In the genomic region with DNA sequence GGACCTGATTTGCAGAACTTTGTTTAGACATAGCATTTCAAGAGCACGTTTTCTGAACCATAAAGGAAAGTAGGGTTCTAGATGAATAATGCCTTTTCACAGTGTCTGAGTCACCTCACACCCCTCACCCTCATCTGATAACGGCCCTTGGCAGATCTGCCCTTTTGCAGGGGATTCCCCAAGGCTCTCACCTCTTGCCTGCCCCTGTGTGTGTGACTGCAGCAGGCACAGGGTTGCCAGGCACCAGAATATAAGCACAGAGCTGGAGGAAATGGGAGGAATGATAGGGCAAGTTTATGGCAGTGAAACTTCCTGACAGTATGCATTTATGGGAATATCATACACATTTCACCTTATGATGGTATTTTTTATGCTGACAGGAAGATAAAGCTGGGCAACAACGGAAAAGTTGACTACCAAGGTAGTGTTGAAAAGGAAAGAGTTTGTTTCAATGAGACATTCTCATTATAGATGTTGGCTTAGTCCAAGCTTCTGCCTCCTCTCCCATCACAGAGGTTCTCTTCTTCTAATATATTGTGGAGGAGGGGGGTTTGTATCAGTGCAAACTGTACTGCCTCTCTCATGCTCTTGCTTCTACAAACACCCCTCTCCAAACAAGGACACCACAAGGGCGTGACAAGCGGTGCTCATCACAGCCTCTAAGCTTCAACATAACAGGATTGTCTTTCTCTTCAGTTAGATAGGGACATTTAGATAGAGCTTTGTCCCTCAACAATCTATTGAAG, we compare ENCODE assay signal across 8 cellular contexts.
A peak's percentile ranks its signal among the peaks of the same experiment; 100 is the strongest.
DNase-seq lines count a peak whose midpoint lies in the region; ATAC-seq and TF ChIP-seq lines count a peak whose summit lies in the region.

No MANE protein-coding gene starts in this region.

- no peaks in the 10 kb centered on the region for H3K9me3 Mint-ChIP-seq in activated CD8-positive, alpha-beta T cell treated with anti-CD3 and anti-CD28 coated beads, Interleukin-2, amount 10 ng/mL, durations not matched to agents 7 days and 5 days (ENCODE audit: insufficient read depth)
- peaks cover 0 to 2% (median 0%) of the 10 kb centered on the region in 7 donors for H3K9me3 Mint-ChIP-seq in CD14-positive monocyte

- CTCF ChIA-PET in activated CD8-positive, alpha-beta T cell treated with anti-CD3 and anti-CD28 coated beads, Interleukin-2, amount 10 ng/mL, durations not matched to agents 7 days and 5 days (lab: Charles Lee): interaction anchor here (0.8 to 8.8 kb wide), 12 partner anchors 10 to 458 kb away, joined by 3 to 170 read pairs (median 5); no protein-coding TSS in a partner anchor

- intact Hi-C loops in left cardiac atrium (cut with DNase I): loop anchor here in 1 of 2 donors (5.0 kb wide), 1 partner anchor 111 kb away; no protein-coding TSS in a partner anchor
- intact Hi-C loops in cardiac septum (cut with DNase I): loop anchor here (5.0 kb wide), 2 partner anchors 79 to 456 kb away; no protein-coding TSS in a partner anchor
- intact Hi-C loops in CD14-positive monocyte (cut with micrococcal nuclease): loop anchor here (10.0 kb wide), 2 partner anchors 77 to 103 kb away; a partner anchor contains a TSS

- H3K4me2 ChIP-seq in hepatocyte: no peak overlapping the region

- WGBS in hepatocyte (ENCODE audit: low lambda C conversion rate, missing lambda C conversion rate): 47% methylated on average over 5 of the region's 5 CpGs

- H3K9me2 ChIP-seq in hepatocyte (replicated peaks; ENCODE audit: insufficient read depth): no peaks in the 10 kb centered on the region

- no peaks in the 10 kb centered on the region for H3K36me3 Mint-ChIP-seq in activated CD8-positive, alpha-beta T cell treated with anti-CD3 and anti-CD28 coated beads, Interleukin-2, amount 10 ng/mL, durations not matched to agents 7 days and 5 days (ENCODE audit: low read depth)
- H3K36me3 Mint-ChIP-seq in CD14-positive monocyte: no peaks in the 10 kb centered on the region

- no peaks in the 10 kb centered on the region for H3K79me2 ChIP-seq in hepatocyte

- H3K27me3 Mint-ChIP-seq in activated CD8-positive, alpha-beta T cell treated with anti-CD3 and anti-CD28 coated beads, Interleukin-2, amount 10 ng/mL, durations not matched to agents 7 days and 5 days (ENCODE audit: low read depth): no peaks in the 10 kb centered on the region
- H3K27me3 Mint-ChIP-seq in CD14-positive monocyte (ENCODE audit: low read depth in 3 of 3): peaks cover 0 to 4% (median 1%) of the 10 kb centered on the region in 3 donors

- peak; percentile 53 to 66 for ATAC-seq in left cardiac atrium
- ATAC-seq in activated CD8-positive, alpha-beta T cell treated with anti-CD3 and anti-CD28 coated beads, Interleukin-2, amount 10 ng/mL, durations not matched to agents 7 days and 5 days: peak; percentile 82

- H3K36me3 ChIP-seq in hepatocyte (replicated peaks; ENCODE audit: insufficient read depth, low read depth): no peaks in the 10 kb centered on the region

- no peaks in the 10 kb centered on the region for H3K27me3 ChIP-seq in hepatocyte

- H3K4me3 ChIP-seq in hepatocyte: no peak overlapping the region

- POLR2A ChIA-PET in activated CD8-positive, alpha-beta T cell treated with anti-CD3 and anti-CD28 coated beads, Interleukin-2, amount 10 ng/mL, durations not matched to agents 7 days and 5 days (lab: Charles Lee): interaction anchor here (0.6 to 6.3 kb wide), 14 partner anchors 15 to 596 kb away, joined by 3 to 60 read pairs (median 4); a partner anchor contains a TSS

- H3K4me1 ChIP-seq in hepatocyte (ENCODE audit: insufficient read depth): peaks cover 6% of the 10 kb centered on the region

- no peak overlapping the region for H2AFZ ChIP-seq in hepatocyte

- peaks cover 89% of the 10 kb centered on the region for H3K4me1 Mint-ChIP-seq in activated CD8-positive, alpha-beta T cell treated with anti-CD3 and anti-CD28 coated beads, Interleukin-2, amount 10 ng/mL, durations not matched to agents 7 days and 5 days (ENCODE audit: low read depth)
- H3K4me1 Mint-ChIP-seq in CD14-positive monocyte: peaks cover 3% of the 10 kb centered on the region

- H3K27ac ChIP-seq in hepatocyte: no peak overlapping the region

- DNase-seq in left cardiac atrium (no peak), cardiac septum (ENCODE audit: low spot score) (no peak), hepatocyte (ENCODE audit: low spot score) (peak; percentile 59), NCI-H446 treated with DMSO at 0.1 percent for 48 hours (lab: John Stamatoyannopoulos, UW) (no peak), occipital lobe (lab: John Stamatoyannopoulos, UW) (no peak), CD14-positive monocyte (ENCODE audit: low spot score) (no peak)
- peak; percentile 72 for DNase-seq in activated CD8-positive, alpha-beta T cell treated with anti-CD3 and anti-CD28 coated beads, Interleukin-2, amount 10 ng/mL, durations not matched to agents 7 days and 5 days
- peak; percentile 8 to 57 (median 29) for DNase-seq in stimulated activated naive CD4-positive, alpha-beta T cell (lab: John Stamatoyannopoulos, UW)

- H4K20me1 ChIP-seq in hepatocyte (ENCODE audit: insufficient read depth, poor library complexity, severe bottlenecking): no peaks in the 10 kb centered on the region

- TF ChIP-seq CTCF in hepatocyte (IDR thresholded peaks at IDR 0.05; ENCODE audit: poor library complexity) (no peak), CD14-positive monocyte (IDR thresholded peaks at IDR 0.05) (no peak)

- H3K9me3 ChIP-seq in hepatocyte (ENCODE audit: low read depth): no peaks in the 10 kb centered on the region

- H3K27ac Mint-ChIP-seq in activated CD8-positive, alpha-beta T cell treated with anti-CD3 and anti-CD28 coated beads, Interleukin-2, amount 10 ng/mL, durations not matched to agents 7 days and 5 days: peak overlapping the region; percentile 76
- no peak overlapping the region for H3K27ac Mint-ChIP-seq in CD14-positive monocyte

- H3K4me3 Mint-ChIP-seq in activated CD8-positive, alpha-beta T cell treated with anti-CD3 and anti-CD28 coated beads, Interleukin-2, amount 10 ng/mL, durations not matched to agents 7 days and 5 days: no peak overlapping the region
- no peak overlapping the region for H3K4me3 Mint-ChIP-seq in CD14-positive monocyte

Comparison
In these comparisons a context has a peak if more than half of its experiments do, and no peak if none do; other contexts are left out.
1. DNase-seq: peak in activated CD8-positive, alpha-beta T cell treated with anti-CD3 and anti-CD28 coated beads, Interleukin-2, amount 10 ng/mL, durations not matched to agents 7 days and 5 days (single experiment), hepatocyte (single experiment) and stimulated activated naive CD4-positive, alpha-beta T cell (6 of 6); none in left cardiac atrium (single experiment), cardiac septum (single experiment), NCI-H446 treated with DMSO at 0.1 percent for 48 hours (single experiment), occipital lobe (single experiment) and CD14-positive monocyte (single experiment).